7 cellular contexts compared by ENCODE assay signal in genomic region chr6:147497472-147497871, GRCh38. TPM values are rescaled to one million over a fixed set of nuclear protein-coding genes. Genes with fewer than 3 reads are reported as not detected.
"Had no signal": no experiment of that assay in that cellular context is flagged by ENCODE, and none has a peak within 500 bp of the region (broad histone marks: within the 10 kb centered on the region; RNA-seq: fewer than 3 reads in every experiment).

No MANE protein-coding gene starts in this region.

- H3K9ac ChIP-seq: KMS-11 had no signal

- H3K4me3 Mint-ChIP-seq: IgD-negative memory B cell had no signal

- H3K36me3 Mint-ChIP-seq: IgD-negative memory B cell had no signal

- DNase-seq: IMR-90, KBM-7, KG1 had no signal

- H3K27ac Mint-ChIP-seq: IgD-negative memory B cell had no signal

- H3K4me1 Mint-ChIP-seq: IgD-negative memory B cell had no signal

- FAIRE-seq: HTR-8/SVneo had no signal

- H3K9me3 Mint-ChIP-seq: IgD-negative memory B cell had no signal

- H3K4me2 ChIP-seq: KMS-11 had no signal

- H3K27ac ChIP-seq: HL-60, KMS-11 had no signal

RNA-seq across cellular contexts. Expression of gene SAMD5, which starts 11.0 kb away (rescaled TPM):
- polyA plus RNA-seq: IgD-negative memory B cell had no signal
